Comparison of ENCODE assay signal across 8 cellular contexts in genomic region chr2:64831134-64831976, GRCh38.
A peak's percentile ranks its signal among the peaks of the same experiment; 100 is the strongest.
DNase-seq lines count a peak whose midpoint lies in the region; ATAC-seq, FAIRE-seq and TF ChIP-seq lines count a peak whose summit lies in the region.

No MANE protein-coding gene starts in this region.

- peak overlapping the region; percentile 85 for H3K4me2 ChIP-seq in HCT116 (ENCODE audit: low read length)

- H3K36me3 Mint-ChIP-seq in WTC11: no peaks in the 10 kb centered on the region

- no peaks in the 10 kb centered on the region for H3K9me2 ChIP-seq in HCT116 (ENCODE audit: insufficient read depth)

- H3K79me2 ChIP-seq in HCT116 (ENCODE audit: insufficient read depth, low read length): no peaks in the 10 kb centered on the region

- H3K4me3 ChIP-seq in HCT116 (replicated peaks in 1 of 2; ENCODE audit: low read depth in 1 of 2, low read length in 2 of 2) (peak overlapping the region; percentile 21 to 44; a peak in 3 of 4 replicates), bronchial epithelial cell (ENCODE audit: low read depth, low read length) (no peak overlapping the region), kidney epithelial cell (ENCODE audit: low read depth, low read length) (no peak overlapping the region)

- H3K36me3 ChIP-seq in HCT116 (ENCODE audit: control insufficient read depth in 1 of 2, insufficient read depth in 2 of 2, low read length in 2 of 2): no peaks in the 10 kb centered on the region
- no peaks in the 10 kb centered on the region for H3K36me3 ChIP-seq in bronchial epithelial cell (ENCODE audit: control insufficient read depth, insufficient read depth, low read length)
- H3K36me3 ChIP-seq in kidney epithelial cell (ENCODE audit: control insufficient read depth, insufficient read depth, low read length): no peaks in the 10 kb centered on the region

- TF ChIP-seq RAD21 in HCT116 (IDR thresholded peaks at IDR 0.05; ENCODE audit: low read depth): no peak

- no peaks in the 10 kb centered on the region for H3K27me3 ChIP-seq in HCT116 (ENCODE audit: insufficient read depth, low read length)
- H3K27me3 ChIP-seq in bronchial epithelial cell (ENCODE audit: control insufficient read depth, insufficient read depth, low read length): no peaks in the 10 kb centered on the region
- no peaks in the 10 kb centered on the region for H3K27me3 ChIP-seq in kidney epithelial cell (ENCODE audit: control insufficient read depth, insufficient read depth, low read length)

- 0 out of 2 replicates have a peak, but pooled peaks cover 6% of the 10 kb centered on the region for H3K4me1 Mint-ChIP-seq in WTC11

- DNase-seq in GM12891 (ENCODE audit: insufficient read length, low spot score): peak; percentile 70
- DNase-seq in HCT116 (ENCODE audit: low read depth, low spot score): peak; percentile 98
- peak; percentile 99 for DNase-seq in M059J (ENCODE audit: low read depth)
- peak; percentile 89 for DNase-seq in WTC11 (ENCODE audit: low spot score)
- DNase-seq in bronchial epithelial cell (ENCODE audit: low read depth): peak; percentile 93
- DNase-seq in kidney epithelial cell (ENCODE audit: low read depth): peak; percentile 85
- DNase-seq in stimulated activated CD4-positive, alpha-beta T cell treated with anti-CD3 and anti-CD28 coated beads, Interleukin-1b, Interleukin-23, amount 100 ng/mL, for 1 hour (ENCODE audit: low read depth in 2 of 2): peak; percentile 60 to 75
- no peak for DNase-seq in cerebellar nuclear complex (lab: John Stamatoyannopoulos, UW)

- POLR2A ChIA-PET in HCT116 (lab: Charles Lee) (interaction anchor here (0.8 to 1.8 kb wide), 7 partner anchors 13 to 224 kb away, joined by 3 to 9 read pairs (median 5); partner anchors contain the start of gene SERTAD2), WTC11 (lab: Charles Lee) (interaction anchor here (0.7 kb wide), 1 partner anchor 662 kb away, joined by 3 read pairs; no protein-coding TSS in a partner anchor)

- intact Hi-C loops in HCT116 (cut with micrococcal nuclease): loop anchor here (1.0 to 5.0 kb wide), 3 partner anchors 64 to 185 kb away; no protein-coding TSS in a partner anchor

- CTCF ChIA-PET in HCT116 (lab: Charles Lee): interaction anchor here (0.6 to 2.2 kb wide), 19 partner anchors 11 to 501 kb away, joined by 3 to 11 read pairs (median 4); partner anchors contain the start of gene SERTAD2
- CTCF ChIA-PET in WTC11 (lab: Charles Lee): interaction anchor here (0.6 to 1.9 kb wide), 50 partner anchors 8 to 430 kb away, joined by 3 to 29 read pairs (median 4); partner anchors contain the start of gene SERTAD2

- no peaks in the 10 kb centered on the region for H3K9me3 ChIP-seq in HCT116 (ENCODE audit: control insufficient read depth in 1 of 2, insufficient read depth in 1 of 2, low read depth in 1 of 2, low read length in 2 of 2)

- H4K20me1 ChIP-seq in HCT116 (ENCODE audit: insufficient read depth): no peaks in the 10 kb centered on the region

- no peak for TF ChIP-seq POLR2A in GM12891 (IDR thresholded peaks at IDR 0.05; ENCODE audit: low read depth, low read length)
- peak; percentile 40 for TF ChIP-seq POLR2A in HCT116 (IDR thresholded peaks at IDR 0.05; ENCODE audit: borderline replicate concordance, extremely low read depth, insufficient read depth, insufficient read length)

- peak; percentile 89 for ATAC-seq in HCT116
- ATAC-seq in WTC11: peak; percentile 93

- peak; percentile 55 for FAIRE-seq in GM12891 (lab: Jason Lieb, UNC)
- FAIRE-seq in bronchial epithelial cell (lab: Jason Lieb, UNC): no peak

- no peak overlapping the region for H3K4me3 Mint-ChIP-seq in WTC11

- H2AFZ ChIP-seq in HCT116 (ENCODE audit: low read depth, low read length, poor library complexity, severe bottlenecking): no peak overlapping the region

- H3K9me3 Mint-ChIP-seq in WTC11: no peaks in the 10 kb centered on the region

- BruUV-seq in HCT116 (replicated peaks; lab: Mats Ljungman, UMichigan): no TSS peak

- TF ChIP-seq CTCF in HCT116 (IDR thresholded peaks at IDR 0.05 in 2 of 3, conservative IDR thresholded peaks at IDR 0.05 in 1 of 3; ENCODE audit: borderline replicate concordance in 1 of 3, insufficient read depth in 1 of 3, low read depth in 2 of 3, low read length in 2 of 3) (peak in 2 of 3 experiments; percentile 98 to 99; a peak in 4 of 6 replicates), WTC11 (IDR thresholded peaks at IDR 0.05) (peak; percentile 85), bronchial epithelial cell (IDR thresholded peaks at IDR 0.05; ENCODE audit: insufficient read depth, low read length, severe bottlenecking) (peak; percentile 87), kidney epithelial cell (IDR thresholded peaks at IDR 0.05; ENCODE audit: insufficient read depth, low read length, poor library complexity, severe bottlenecking) (peak; percentile 91)

- H3K4me1 ChIP-seq in HCT116 (ENCODE audit: control insufficient read depth in 1 of 2, insufficient read depth in 2 of 2, low read length in 2 of 2): peaks cover 52 to 71% of the 10 kb centered on the region in 2 experiments

- H3K9ac ChIP-seq in HCT116 (ENCODE audit: low read length): peak overlapping the region; percentile 70

- H3K27ac ChIP-seq in HCT116 (ENCODE audit: low read depth, low read length): peak overlapping the region; percentile 80

- peaks cover 4% of the 10 kb centered on the region; the same call in 1 of the 2 replicates for H3K27me3 Mint-ChIP-seq in WTC11 (ENCODE audit: low read depth)

- RAD21 ChIA-PET in HCT116 (lab: Charles Lee; ENCODE audit: low non-redundant PET in 1 of 2, low total read pairs in 2 of 2, uncharacterized antibody in 2 of 2, unreplicated experiment in 2 of 2): interaction anchor here (0.6 to 2.3 kb wide), 2 partner anchors 33 to 80 kb away, joined by 4 to 12 read pairs; no protein-coding TSS in a partner anchor

- H3K27ac Mint-ChIP-seq in WTC11: no peak overlapping the region

TF ChIP-seq in GM12891, 5 proteins besides CTCF, POLR2A, EP300 and RAD21:
- TF ChIP-seq POU2F2 (IDR thresholded peaks at IDR 0.05; ENCODE audit: low read depth, low read length) (peak; percentile 31; the same call in 1 of the 2 replicates), PAX5 (IDR thresholded peaks at IDR 0.05; ENCODE audit: insufficient read depth, low read length, severe bottlenecking) (no peak), SPI1 (IDR thresholded peaks at IDR 0.05; ENCODE audit: low read depth, low read length) (peak; percentile 41; the same call in 1 of the 2 replicates)

TF ChIP-seq in HCT116, 20 proteins besides CTCF, POLR2A, EP300 and RAD21:
- TF ChIP-seq YY1 (IDR thresholded peaks at IDR 0.05; ENCODE audit: extremely low read depth, insufficient replicate concordance, low read depth, low read length) (peak; percentile 85), ZBTB33 (IDR thresholded peaks at IDR 0.05; ENCODE audit: extremely low read depth, insufficient replicate concordance, low read length) (peak; percentile 84), TCF7L2 (IDR thresholded peaks at IDR 0.05; ENCODE audit: borderline replicate concordance, extremely low read depth, insufficient read depth, insufficient read length) (peak; percentile 82), POLR2AphosphoS5 (IDR thresholded peaks at IDR 0.05; ENCODE audit: low read depth, low read length) (peak; percentile 84), EZH2phosphoT487 (IDR thresholded peaks at IDR 0.05; ENCODE audit: borderline replicate concordance) (no peak)

TF ChIP-seq in WTC11, 78 proteins besides CTCF, POLR2A, EP300 and RAD21:
- TF ChIP-seq HMGXB4 (CRISPR knock-in tag; IDR thresholded peaks at IDR 0.05) (0 out of 2 replicates have a peak, but pooled peaks have one; percentile 37), ZNF317 (CRISPR knock-in tag; IDR thresholded peaks at IDR 0.05; ENCODE audit: borderline replicate concordance, low read depth) (no peak), EMX1 (CRISPR knock-in tag; IDR thresholded peaks at IDR 0.05) (no peak), ZNF232 (CRISPR knock-in tag; IDR thresholded peaks at IDR 0.05) (no peak), E2F5 (CRISPR knock-in tag; IDR thresholded peaks at IDR 0.05) (no peak), ZNF219 (CRISPR knock-in tag; IDR thresholded peaks at IDR 0.05; ENCODE audit: borderline replicate concordance) (no peak), GABPB1 (CRISPR knock-in tag; IDR thresholded peaks at IDR 0.05) (peak; percentile 66), IRF2 (CRISPR knock-in tag; IDR thresholded peaks at IDR 0.05; ENCODE audit: borderline replicate concordance, low read depth) (no peak)

Comparison
In these comparisons a context has a peak if more than half of its experiments do, and no peak if none do; other contexts are left out.
1. DNase-seq: peak in GM12891 (single experiment), HCT116 (single experiment), M059J (single experiment), WTC11 (single experiment), bronchial epithelial cell (single experiment), kidney epithelial cell (single experiment) and stimulated activated CD4-positive, alpha-beta T cell treated with anti-CD3 and anti-CD28 coated beads, Interleukin-1b, Interleukin-23, amount 100 ng/mL, for 1 hour (2 of 2); none in cerebellar nuclear complex (0 of 2).
2. H3K4me3 ChIP-seq: peak in HCT116 (2 of 2); none in bronchial epithelial cell (single experiment) and kidney epithelial cell (single experiment).
3. Peak in every context shown above with its lines, with median percentiles within 50 percentile points of each other: CTCF ChIP-seq.